15 cellular contexts compared by ENCODE assay signal in genomic region chr2:70078384-70078783, GRCh38. TPM values are rescaled to one million over a fixed set of nuclear protein-coding genes. Genes with fewer than 3 reads are reported as not detected.
DNase-seq lines count a peak whose midpoint lies in the region; ATAC-seq and TF ChIP-seq lines count a peak whose summit lies in the region.
"Had no signal": no experiment of that assay in that cellular context is flagged by ENCODE, and none has a peak within 500 bp of the region (broad histone marks: within the 10 kb centered on the region; RNA-seq: fewer than 3 reads in every experiment).

No MANE protein-coding gene starts in this region.

- intact Hi-C loops in gastrocnemius medialis (cut with DNase I; ENCODE audit: low total_unique reads): no loop called here

- DNase-seq in T-helper 1 cell: no peak
- DNase-seq in Karpas-422: no peak
- DNase-seq in activated naive CD4-positive, alpha-beta T cell treated with anti-CD3 and anti-CD28 coated beads, Interleukin-2, amount 50 U/mL, for 72 hours (ENCODE audit: low spot score in 2 of 2): no peak
- no peak for DNase-seq in neural crest cell (ENCODE audit: low read depth, low spot score)
- no peak for DNase-seq in gastrocnemius medialis
- DNase-seq in cerebellar cortex (ENCODE audit: low spot score): no peak
- DNase-seq in DMS53 treated with DMSO at 0.1 percent for 48 hours (lab: John Stamatoyannopoulos, UW; ENCODE audit: unreplicated experiment): no peak
- DNase-seq: 8988T, DMS153, foreskin keratinocyte, H7, NCI-H1105 treated with DMSO at 0.1 percent for 48 hours, NCI-H524 treated with DMSO at 0.1 percent for 48 hours, transverse colon had no signal

- no peaks in the 10 kb centered on the region for H3K27me3 ChIP-seq in Karpas-422 (ENCODE audit: low read length)
- H3K27me3 ChIP-seq in gastrocnemius medialis: no peaks in the 10 kb centered on the region
- H3K27me3 ChIP-seq: foreskin keratinocyte, transverse colon had no signal

- ATAC-seq in activated naive CD4-positive, alpha-beta T cell treated with anti-CD3 and anti-CD28 coated beads, Interleukin-2, amount 50 U/mL, for 72 hours: no peak
- ATAC-seq in gastrocnemius medialis: no peak
- ATAC-seq: foreskin keratinocyte had no signal

- peaks cover 6% of the 10 kb centered on the region for H3K4me1 ChIP-seq in Karpas-422 (ENCODE audit: low read length)
- H3K4me1 ChIP-seq in gastrocnemius medialis: no peaks in the 10 kb centered on the region

- H3K36me3 Mint-ChIP-seq in T-helper 1 cell treated with Interleukin-12 subunit alpha and Interleukin-12 subunit beta and Interleukin-4 antibody, amounts not matched to agents 30 μg/mL and 1 μg/mL, for 36 hours (ENCODE audit: low read depth): peaks cover 43% of the 10 kb centered on the region
- H3K36me3 Mint-ChIP-seq in activated naive CD4-positive, alpha-beta T cell treated with anti-CD3 and anti-CD28 coated beads, Interleukin-2, amount 50 U/mL, for 72 hours: peaks cover 25 to 55% of the 10 kb centered on the region in 2 donors
- peaks cover 12% of the 10 kb centered on the region for H3K36me3 Mint-ChIP-seq in neural crest cell (ENCODE audit: low read depth)

- no peak overlapping the region for H3K4me2 ChIP-seq in Karpas-422 (ENCODE audit: low read depth, low read length, poor library complexity, severe bottlenecking)

- no peak overlapping the region for H3K4me3 Mint-ChIP-seq in T-helper 1 cell treated with Interleukin-12 subunit alpha and Interleukin-12 subunit beta and Interleukin-4 antibody, amounts not matched to agents 30 μg/mL and 1 μg/mL, for 36 hours
- peak overlapping the region; percentile 20 for H3K4me3 Mint-ChIP-seq in neural crest cell

- peaks cover 52% of the 10 kb centered on the region for H3K36me3 ChIP-seq in Karpas-422 (ENCODE audit: insufficient read depth, low read length)
- peaks cover 0 to 79% of the 10 kb centered on the region in 2 donors for H3K36me3 ChIP-seq in gastrocnemius medialis

- H3K9me3 ChIP-seq in Karpas-422 (ENCODE audit: low read length) (no peaks in the 10 kb centered on the region), gastrocnemius medialis (no peaks in the 10 kb centered on the region)
- H3K9me3 ChIP-seq: transverse colon had no signal

- no peaks in the 10 kb centered on the region for H3K9me2 ChIP-seq in Karpas-422 (replicated peaks; ENCODE audit: insufficient read depth, low read length)

- no peaks in the 10 kb centered on the region for H3K27me3 Mint-ChIP-seq in T-helper 1 cell treated with Interleukin-12 subunit alpha and Interleukin-12 subunit beta and Interleukin-4 antibody, amounts not matched to agents 30 μg/mL and 1 μg/mL, for 36 hours (ENCODE audit: low read depth)
- H3K27me3 Mint-ChIP-seq in neural crest cell (ENCODE audit: low read depth): no peaks in the 10 kb centered on the region

- peak overlapping the region; percentile 74 for H3K27ac Mint-ChIP-seq in T-helper 1 cell treated with Interleukin-12 subunit alpha and Interleukin-12 subunit beta and Interleukin-4 antibody, amounts not matched to agents 30 μg/mL and 1 μg/mL, for 36 hours
- H3K27ac Mint-ChIP-seq in activated naive CD4-positive, alpha-beta T cell treated with anti-CD3 and anti-CD28 coated beads, Interleukin-2, amount 50 U/mL, for 72 hours: peak overlapping the region; percentile 34 to 75
- no peak overlapping the region for H3K27ac Mint-ChIP-seq in neural crest cell (ENCODE audit: unreplicated experiment)

- H3K4me3 ChIP-seq in Karpas-422 (ENCODE audit: low read length) (no peak overlapping the region), gastrocnemius medialis (no peak overlapping the region)
- H3K4me3 ChIP-seq: transverse colon had no signal

- H3K9ac ChIP-seq in Karpas-422 (ENCODE audit: low read length): no peak overlapping the region

- H3K9me3 Mint-ChIP-seq in T-helper 1 cell treated with Interleukin-12 subunit alpha and Interleukin-12 subunit beta and Interleukin-4 antibody, amounts not matched to agents 30 μg/mL and 1 μg/mL, for 36 hours: no peaks in the 10 kb centered on the region
- H3K9me3 Mint-ChIP-seq in activated naive CD4-positive, alpha-beta T cell treated with anti-CD3 and anti-CD28 coated beads, Interleukin-2, amount 50 U/mL, for 72 hours: no peaks in the 10 kb centered on the region
- no peaks in the 10 kb centered on the region for H3K9me3 Mint-ChIP-seq in neural crest cell

- no peak for TF ChIP-seq CTCF in neural crest cell (conservative IDR thresholded peaks at IDR 0.05)
- TF ChIP-seq CTCF in gastrocnemius medialis (IDR thresholded peaks at IDR 0.05 in 4 of 5, conservative IDR thresholded peaks at IDR 0.05 in 1 of 5): no peak

- H3K79me2 ChIP-seq in Karpas-422 (ENCODE audit: low read length): peaks cover 13% of the 10 kb centered on the region

- H4K20me1 ChIP-seq in Karpas-422 (ENCODE audit: insufficient read depth, low read depth, low read length): no peaks in the 10 kb centered on the region

- H3K27ac ChIP-seq in Karpas-422 (ENCODE audit: low read length) (peak overlapping the region; percentile 18; the same call in 1 of the 2 replicates), gastrocnemius medialis (peak overlapping the region in 2 of 4 donors; percentile 27 to 29)
- H3K27ac ChIP-seq: foreskin keratinocyte, transverse colon had no signal

- no peak for TF ChIP-seq POLR2A in gastrocnemius medialis (IDR thresholded peaks at IDR 0.05)

- in situ Hi-C loops in gastrocnemius medialis (cut with MboI; ENCODE audit: low sequenced_read_pairs in 4 of 4): loop anchor here in 1 of 4 donors (10.0 kb wide), 1 partner anchor 56 kb away; no protein-coding TSS in a partner anchor

- no peak overlapping the region for H2AFZ ChIP-seq in Karpas-422 (ENCODE audit: low read length)

- H3K4me1 Mint-ChIP-seq in T-helper 1 cell treated with Interleukin-12 subunit alpha and Interleukin-12 subunit beta and Interleukin-4 antibody, amounts not matched to agents 30 μg/mL and 1 μg/mL, for 36 hours (ENCODE audit: low read depth): peaks cover 38% of the 10 kb centered on the region
- H3K4me1 Mint-ChIP-seq in neural crest cell: peaks cover 6% of the 10 kb centered on the region

RNA-seq across cellular contexts. Expression of gene PCBP1, which starts 8.9 kb away (rescaled TPM):
- 91.7 and 128 TPM in 2 replicates for total RNA-seq in Karpas-422 (2014; rRNA removed; shearing (Covaris generic); ENCODE audit: low replicate concordance)
- 100 to 1,000 TPM; 339 to 451 TPM for total RNA-seq in activated naive CD4-positive, alpha-beta T cell treated with anti-CD3 and anti-CD28 coated beads, Interleukin-2, amount 50 U/mL, for 72 hours
- 365 and 382 TPM in 2 replicates for total RNA-seq in neural crest cell
- total RNA-seq in gastrocnemius medialis: 100 to 1,000 TPM; 178 to 296 (median 262) TPM
